10 cellular contexts compared by ENCODE assay signal in genomic region chr20:56412949-56413348, GRCh38. TPM values are rescaled to one million over a fixed set of nuclear protein-coding genes. Genes with fewer than 3 reads are reported as not detected.
DNase-seq lines count a peak whose midpoint lies in the region; ATAC-seq and TF ChIP-seq lines count a peak whose summit lies in the region.
"Had no signal": no experiment of that assay in that cellular context is flagged by ENCODE, and none has a peak within 500 bp of the region (broad histone marks: within the 10 kb centered on the region; RNA-seq: fewer than 3 reads in every experiment).

No MANE protein-coding gene starts in this region.

- H3K27ac ChIP-seq in CD8-positive, alpha-beta T cell (ENCODE audit: low read depth, low read length), result peak overlapping the region; percentile 71
- H3K27ac ChIP-seq in esophagus muscularis mucosa (replicated peaks in 1 of 4) (peak overlapping the region; percentile 39 to 60 (median 53)), skin epidermis (peak overlapping the region in 15 of 21 experiments; percentile 12 to 85 (median 62))

- H3K27ac Mint-ChIP-seq in CD8-positive, alpha-beta T cell, result peak overlapping the region; percentile 98

- no peaks in the 10 kb centered on the region for H3K9me3 Mint-ChIP-seq in CD8-positive, alpha-beta T cell

- H3K9me3 ChIP-seq in CD8-positive, alpha-beta T cell (ENCODE audit: low read length), result no peaks in the 10 kb centered on the region
- H3K9me3 ChIP-seq in esophagus muscularis mucosa, result no peaks in the 10 kb centered on the region

- no peaks in the 10 kb centered on the region for H3K27me3 Mint-ChIP-seq in CD8-positive, alpha-beta T cell (ENCODE audit: low read depth)

- TF ChIP-seq CTCF in CD8-positive, alpha-beta T cell (IDR thresholded peaks at IDR 0.05), result no peak
- TF ChIP-seq CTCF in WI38 (IDR thresholded peaks at IDR 0.05; ENCODE audit: low read depth, low read length), result no peak
- TF ChIP-seq CTCF in esophagus muscularis mucosa (IDR thresholded peaks at IDR 0.05), result no peak
- TF ChIP-seq CTCF in omental fat pad (IDR thresholded peaks at IDR 0.05), result no peak

- H3K4me1 Mint-ChIP-seq in CD8-positive, alpha-beta T cell (ENCODE audit: low read depth), result peaks cover 60% of the 10 kb centered on the region

- H3K4me3 ChIP-seq in CD8-positive, alpha-beta T cell (ENCODE audit: low read depth, low read length), result peak overlapping the region; percentile 74
- H3K4me3 ChIP-seq in WI38 (ENCODE audit: low read depth, low read length), result peak overlapping the region; percentile 57
- H3K4me3 ChIP-seq in esophagus muscularis mucosa, result peak overlapping the region; percentile 15 to 40 (median 28)
- peak overlapping the region in 5 of 7 experiments; percentile 11 to 29 (median 17) for H3K4me3 ChIP-seq in skin epidermis

- no peak for TF ChIP-seq POLR2A in esophagus muscularis mucosa (IDR thresholded peaks at IDR 0.05; ENCODE audit: low read depth)

- H3K4me1 ChIP-seq in CD8-positive, alpha-beta T cell (ENCODE audit: insufficient read depth, low read length), result peaks cover 66% of the 10 kb centered on the region
- H3K4me1 ChIP-seq in esophagus muscularis mucosa, result peaks cover 11 to 30% (median 16%) of the 10 kb centered on the region in 4 donors

- CTCF ChIA-PET in CD8-positive, alpha-beta T cell (lab: Charles Lee), result interaction anchor here (0.7 to 1.9 kb wide), 9 partner anchors 9 to 139 kb away, joined by 3 to 9 read pairs (median 3); partner anchors contain the start of gene RTF2

- H3K36me3 ChIP-seq in CD8-positive, alpha-beta T cell (ENCODE audit: insufficient read depth, low read length), result no peaks in the 10 kb centered on the region
- peaks cover 3 to 11% (median 5%) of the 10 kb centered on the region in 4 donors for H3K36me3 ChIP-seq in esophagus muscularis mucosa

- no peak for DNase-seq in CD8-positive, alpha-beta T cell
- no peak for DNase-seq in esophagus muscularis mucosa (ENCODE audit: extremely low spot score)
- no peak for DNase-seq in omental fat pad (ENCODE audit: low spot score)
- DNase-seq: occipital lobe; stimulated activated naive CD4-positive, alpha-beta T cell treated with Interleukin-2 at 50 U/mL for 16 hours had no signal

- peak overlapping the region; percentile 93 for H3K4me3 Mint-ChIP-seq in CD8-positive, alpha-beta T cell

- intact Hi-C loops in CD8-positive, alpha-beta T cell (cut with DNase I, micrococcal nuclease), result loop anchor here (1.0 to 10.0 kb wide), 5 partner anchors 13 to 1302 kb away; partner anchors contain the start of genes AURKA (in 1 of the 2), CSTF1 (in 1 of the 2), PMEPA1 (in 1 of the 2) and RBM38 (in 1 of the 2)
- intact Hi-C loops in esophagus muscularis mucosa (cut with DNase I), result no loop called here

- peaks cover 10% of the 10 kb centered on the region for H3K36me3 Mint-ChIP-seq in CD8-positive, alpha-beta T cell

- ATAC-seq in CD8-positive, alpha-beta T cell, result no peak
- ATAC-seq in GM21526 (IDR thresholded peaks at IDR 0.05; ENCODE audit: low FRiP score, unreplicated experiment) (no peak), GM21737 (IDR thresholded peaks at IDR 0.05; ENCODE audit: unreplicated experiment) (no peak), omental fat pad (ENCODE audit: low FRiP score) (no peak)

- WGBS in esophagus muscularis mucosa, result 97% methylated on average over 3 of the region's 3 CpGs

- H3K27me3 ChIP-seq in CD8-positive, alpha-beta T cell (ENCODE audit: insufficient read depth, low read length), result no peaks in the 10 kb centered on the region
- H3K27me3 ChIP-seq in esophagus muscularis mucosa, result no peaks in the 10 kb centered on the region

- no peak for TF ChIP-seq EP300 in esophagus muscularis mucosa (IDR thresholded peaks at IDR 0.05)

- POLR2A ChIA-PET in CD8-positive, alpha-beta T cell (lab: Charles Lee), result interaction anchor here (1.8 to 3.9 kb wide), 9 partner anchors 9 to 55 kb away, joined by 5 to 19 read pairs (median 10); partner anchors contain the start of genes AURKA, CSTF1, FAM210B and RTF2

RNA-seq across cellular contexts. Expression of gene CASS4, which starts 0.9 kb away (rescaled TPM):
- 10 to 100 TPM; 23.5 to 26.0 TPM for total RNA-seq in CD8-positive, alpha-beta T cell
- total RNA-seq in esophagus muscularis mucosa, result 1 to 10 TPM; 3.1 to 8.1 (median 5.4) TPM
- total RNA-seq in omental fat pad, result 10 to 100 TPM in 1 of 4 donors, 1 to 10 TPM in 3; 3.5 to 10.6 (median 6.0) TPM
- total RNA-seq: MCF 10A had no signal

RNA-seq across cellular contexts. Expression of gene CSTF1, which starts 20.5 kb away (rescaled TPM):
- total RNA-seq in CD8-positive, alpha-beta T cell, result 10 to 100 TPM; 20.7 to 26.0 TPM
- 10 to 100 TPM; 16.2 to 22.9 (median 20.7) TPM for total RNA-seq in esophagus muscularis mucosa
- 10 to 100 TPM; 20.8 to 26.8 (median 22.0) TPM for total RNA-seq in omental fat pad

RNA-seq across cellular contexts. Expression of gene AURKA, which starts 20.9 kb away (rescaled TPM):
- under 1 TPM; 0.22 to 0.81 TPM for total RNA-seq in CD8-positive, alpha-beta T cell
- total RNA-seq in esophagus muscularis mucosa (1 to 10 TPM in 3 of 4 donors, under 1 TPM in 1; 0.66 to 2.1 (median 1.4) TPM), omental fat pad (1 to 10 TPM in 3 of 4 donors, under 1 TPM in 1; 0.95 to 4.1 (median 2.5) TPM)

RNA-seq across cellular contexts. Expression of gene FAM210B, which starts 54.2 kb away (rescaled TPM):
- total RNA-seq in CD8-positive, alpha-beta T cell, result 10 to 100 TPM; 10.8 to 12.1 TPM
- total RNA-seq in esophagus muscularis mucosa (10 to 100 TPM; 48.2 to 75.0 (median 54.5) TPM), omental fat pad (10 to 100 TPM; 29.2 to 58.6 (median 39.3) TPM)

RNA-seq across cellular contexts. Expression of gene RTF2, which starts 55.5 kb away (rescaled TPM):
- total RNA-seq in CD8-positive, alpha-beta T cell, result 10 to 100 TPM; 56.5 to 57.6 TPM
- total RNA-seq in esophagus muscularis mucosa (10 to 100 TPM; 71.0 to 93.3 (median 78.5) TPM), omental fat pad (10 to 100 TPM; 52.7 to 62.9 (median 53.7) TPM)

Comparison
In these comparisons a context has a peak if more than half of its experiments do, and no peak if none do; other contexts are left out.
1. H3K4me3 ChIP-seq: peak in every context shown above with its lines; median percentile 74 in CD8-positive, alpha-beta T cell; 57 in WI38; 28 in esophagus muscularis mucosa; 17 in skin epidermis.